Comparison of ENCODE assay signal across 11 cellular contexts in the genomic region with DNA sequence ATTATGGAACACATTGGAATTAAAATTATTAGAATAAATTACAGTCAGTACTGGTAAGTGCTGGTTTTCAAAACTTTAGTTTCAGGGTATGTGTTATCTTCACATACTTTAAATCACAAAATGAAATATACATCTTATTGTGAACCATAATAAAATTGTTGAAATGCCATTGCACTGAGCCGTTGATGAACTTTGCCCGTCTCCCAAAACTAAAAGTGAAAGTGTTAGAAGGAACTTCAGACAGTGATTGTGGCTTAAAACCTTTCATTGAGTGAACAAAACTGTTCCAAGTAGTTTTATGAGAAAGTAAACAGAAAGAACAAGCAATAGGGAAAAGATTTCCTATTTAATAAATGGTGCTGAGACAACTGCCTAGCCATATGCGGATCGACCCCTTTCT.
A peak's percentile ranks its signal among the peaks of the same experiment; 100 is the strongest.
DNase-seq lines count a peak whose midpoint lies in the region; ATAC-seq and TF ChIP-seq lines count a peak whose summit lies in the region.
"Had no signal": no experiment of that assay in that cellular context is flagged by ENCODE, and none has a peak within 500 bp of the region (broad histone marks: within the 10 kb centered on the region; RNA-seq: fewer than 3 reads in every experiment).

No MANE protein-coding gene starts in this region.

- CTCF ChIA-PET in WTC11 (lab: Charles Lee): no interaction called here

- H3K27ac Mint-ChIP-seq in progenitor cell of endocrine pancreas (no peak overlapping the region), WTC11 (no peak overlapping the region)

- H3K4me1 ChIP-seq in right cardiac atrium (ENCODE audit: control insufficient read depth, insufficient read depth, low read length): no peaks in the 10 kb centered on the region
- H3K4me1 ChIP-seq in left ventricle myocardium inferior: no peaks in the 10 kb centered on the region

- H3K36me3 Mint-ChIP-seq in progenitor cell of endocrine pancreas (ENCODE audit: insufficient read depth): no peaks in the 10 kb centered on the region
- H3K36me3 Mint-ChIP-seq in WTC11: no peaks in the 10 kb centered on the region

- peaks cover 8% of the 10 kb centered on the region for H3K27me3 Mint-ChIP-seq in progenitor cell of endocrine pancreas
- H3K27me3 Mint-ChIP-seq in WTC11 (ENCODE audit: low read depth): no peaks in the 10 kb centered on the region

- intact Hi-C loops in right cardiac atrium (cut with DNase I): no loop called here
- intact Hi-C loops in left ventricle myocardium inferior (cut with micrococcal nuclease): no loop called here

- POLR2A ChIA-PET in WTC11 (lab: Charles Lee): no interaction called here

- H3K36me3 ChIP-seq in left ventricle myocardium inferior: no peaks in the 10 kb centered on the region

- no peak for ATAC-seq in right cardiac atrium
- ATAC-seq in WTC11: no peak

- peak overlapping the region; percentile 15 for H3K4me3 ChIP-seq in right cardiac atrium (ENCODE audit: low read length)
- no peak overlapping the region for H3K4me3 ChIP-seq in left ventricle myocardium inferior

- peaks cover 4% of the 10 kb centered on the region for H3K4me1 Mint-ChIP-seq in progenitor cell of endocrine pancreas (ENCODE audit: low read depth)
- H3K4me1 Mint-ChIP-seq in WTC11: peaks cover 14% of the 10 kb centered on the region

- DNase-seq in right cardiac atrium: no peak
- DNase-seq in left ventricle myocardium inferior: no peak
- DNase-seq in NOMO-1 treated with dmso at 0.1 percent for 144 hours (lab: John Stamatoyannopoulos, UW; ENCODE audit: unreplicated experiment): peak; percentile 22
- DNase-seq in iris pigment epithelial cell (ENCODE audit: low read depth): peak; percentile 15
- DNase-seq in T-helper 9 cell: no peak
- DNase-seq in AML-193 (lab: John Stamatoyannopoulos, UW): no peak
- DNase-seq in progenitor cell of endocrine pancreas (ENCODE audit: low spot score, unreplicated experiment): no peak
- no peak for DNase-seq in WTC11 (ENCODE audit: low spot score)
- DNase-seq: effector memory CD4-positive, alpha-beta T cell; NCI-H1436 had no signal

- H3K4me3 Mint-ChIP-seq in progenitor cell of endocrine pancreas (ENCODE audit: low read depth) (no peak overlapping the region), WTC11 (no peak overlapping the region)

- H3K27me3 ChIP-seq in right cardiac atrium (ENCODE audit: control insufficient read depth, insufficient read depth) (no peaks in the 10 kb centered on the region), left ventricle myocardium inferior (ENCODE audit: low read depth) (no peaks in the 10 kb centered on the region)

- WGBS in right cardiac atrium: 72% methylated on average over 4 of the region's 4 CpGs

- H3K27ac ChIP-seq in right cardiac atrium (ENCODE audit: low read length) (no peak overlapping the region), left ventricle myocardium inferior (replicated peaks) (no peak overlapping the region)
- H3K27ac ChIP-seq: HL-60 had no signal

- H3K9me3 Mint-ChIP-seq in progenitor cell of endocrine pancreas (ENCODE audit: low read depth) (no peaks in the 10 kb centered on the region), WTC11 (no peaks in the 10 kb centered on the region)

- H3K9me3 ChIP-seq in right cardiac atrium (ENCODE audit: control insufficient read depth, low read length): no peaks in the 10 kb centered on the region
- no peaks in the 10 kb centered on the region for H3K9me3 ChIP-seq in left ventricle myocardium inferior (replicated peaks)

- TF ChIP-seq CTCF in left ventricle myocardium inferior (IDR thresholded peaks at IDR 0.05; ENCODE audit: borderline replicate concordance): no peak
- TF ChIP-seq CTCF in progenitor cell of endocrine pancreas (IDR thresholded peaks at IDR 0.05; ENCODE audit: unreplicated experiment): no peak
- no peak for TF ChIP-seq CTCF in WTC11 (IDR thresholded peaks at IDR 0.05)

TF ChIP-seq in WTC11, 78 proteins besides CTCF, POLR2A, EP300 and RAD21:
- TF ChIP-seq SMAD4 (CRISPR knock-in tag; IDR thresholded peaks at IDR 0.05): no peak
- no peak for TF ChIP-seq FOXJ3 (CRISPR knock-in tag; IDR thresholded peaks at IDR 0.05; ENCODE audit: borderline replicate concordance)
- TF ChIP-seq, protein P1, sequence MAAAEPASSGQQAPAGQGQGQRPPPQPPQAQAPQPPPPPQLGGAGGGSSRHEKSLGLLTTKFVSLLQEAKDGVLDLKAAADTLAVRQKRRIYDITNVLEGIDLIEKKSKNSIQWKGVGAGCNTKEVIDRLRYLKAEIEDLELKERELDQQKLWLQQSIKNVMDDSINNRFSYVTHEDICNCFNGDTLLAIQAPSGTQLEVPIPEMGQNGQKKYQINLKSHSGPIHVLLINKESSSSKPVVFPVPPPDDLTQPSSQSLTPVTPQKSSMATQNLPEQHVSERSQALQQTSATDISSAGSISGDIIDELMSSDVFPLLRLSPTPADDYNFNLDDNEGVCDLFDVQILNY (CRISPR knock-in tag; IDR thresholded peaks at IDR 0.05): no peak

Comparison
In these comparisons a context has a peak if more than half of its experiments do, and no peak if none do; other contexts are left out.
1. DNase-seq: peak in NOMO-1 treated with dmso at 0.1 percent for 144 hours (single experiment) and iris pigment epithelial cell (single experiment); none in right cardiac atrium (0 of 3), left ventricle myocardium inferior (single experiment), T-helper 9 cell (single experiment), AML-193 (0 of 2), progenitor cell of endocrine pancreas (single experiment) and WTC11 (single experiment).